In the genomic region with DNA sequence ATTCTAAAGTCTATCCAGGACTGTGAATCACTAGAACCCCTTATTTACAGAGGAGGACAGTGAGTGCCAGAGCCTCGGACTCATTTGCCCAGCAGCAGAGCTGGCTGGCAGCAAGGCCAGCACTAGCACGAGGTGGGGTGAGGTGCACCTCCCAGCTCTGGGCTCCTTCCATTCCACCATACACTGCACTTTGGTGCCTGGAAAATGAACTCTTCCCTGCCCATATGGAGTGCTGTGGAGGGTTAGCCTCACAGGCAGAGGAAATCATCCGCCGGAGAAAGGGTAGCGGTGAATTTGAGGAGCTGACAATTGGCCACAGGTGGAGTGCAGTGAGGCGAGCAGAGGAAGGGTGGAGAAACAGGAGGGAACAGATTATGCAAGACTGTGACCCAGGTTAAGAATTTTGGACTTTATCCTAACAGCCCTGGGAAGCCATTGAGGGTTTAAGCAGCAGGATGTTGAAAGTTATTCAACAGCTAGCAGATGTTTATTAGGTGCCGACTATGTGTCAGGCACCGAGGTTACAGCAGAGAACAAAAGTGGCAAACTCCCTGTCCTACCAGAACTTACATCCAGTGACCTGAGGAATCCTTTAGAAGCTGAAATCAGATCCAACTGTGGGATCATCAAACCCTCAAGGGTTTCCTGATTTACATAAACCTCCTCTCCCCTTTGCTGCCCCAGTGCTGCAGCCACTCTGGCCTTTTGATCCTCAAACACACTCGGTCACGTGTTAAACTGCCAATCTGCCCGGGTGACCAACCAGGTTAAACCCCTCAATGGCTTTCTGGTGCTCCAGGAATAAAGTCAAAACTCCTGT, we compare ENCODE assay signal across 8 cellular contexts. TPM values are rescaled to one million over a fixed set of nuclear protein-coding genes. Genes with fewer than 3 reads are reported as not detected.
A peak's percentile ranks its signal among the peaks of the same experiment; 100 is the strongest.
DNase-seq lines count a peak whose midpoint lies in the region; ATAC-seq and TF ChIP-seq lines count a peak whose summit lies in the region.

No MANE protein-coding gene starts in this region.

- ATAC-seq in left lobe of liver, result peak; percentile 75

- H3K27ac ChIP-seq in colonic mucosa (peak overlapping the region; percentile 35), subcutaneous abdominal adipose tissue (ENCODE audit: low read depth, low read length) (peak overlapping the region; percentile 10)

- H3K4me3 ChIP-seq in colonic mucosa (no peak overlapping the region), subcutaneous abdominal adipose tissue (ENCODE audit: low read depth in 1 of 5, low read length in 5 of 5) (no peak overlapping the region), BE2C (ENCODE audit: low read depth, low read length) (no peak overlapping the region)

- DNase-seq in LHCN-M2 (ENCODE audit: low read depth), result peak; percentile 41
- peak; percentile 60 for DNase-seq in colonic mucosa
- DNase-seq in left lobe of liver (ENCODE audit: low spot score), result peak; percentile 88
- no peak for DNase-seq in NCI-H1417 (lab: John Stamatoyannopoulos, UW)
- DNase-seq in NCI-H2107 treated with DMSO at 0.1 percent for 48 hours (lab: John Stamatoyannopoulos, UW; ENCODE audit: unreplicated experiment), result no peak
- no peak for DNase-seq in NCI-H146 treated with DMSO at 0.1 percent for 48 hours (lab: John Stamatoyannopoulos, UW; ENCODE audit: unreplicated experiment)
- DNase-seq in BE2C, result no peak

- H3K9me3 ChIP-seq in colonic mucosa (no peaks in the 10 kb centered on the region), subcutaneous abdominal adipose tissue (ENCODE audit: control insufficient read depth in 5 of 5, low read length in 5 of 5) (no peaks in the 10 kb centered on the region), BE2C (no peaks in the 10 kb centered on the region)

- H3K27me3 ChIP-seq in colonic mucosa, result no peaks in the 10 kb centered on the region
- no peaks in the 10 kb centered on the region for H3K27me3 ChIP-seq in subcutaneous abdominal adipose tissue (ENCODE audit: control insufficient read depth in 5 of 5, insufficient read depth in 4 of 5, low read length in 5 of 5)
- no peaks in the 10 kb centered on the region for H3K27me3 ChIP-seq in BE2C

- intact Hi-C loops in colonic mucosa (cut with DNase I), result no loop called here

- TF ChIP-seq CTCF in colonic mucosa (IDR thresholded peaks at IDR 0.05), result no peak
- no peak for TF ChIP-seq CTCF in BE2C (IDR thresholded peaks at IDR 0.05; ENCODE audit: low read depth, low read length)

- peaks cover 28% of the 10 kb centered on the region for H3K4me1 ChIP-seq in colonic mucosa
- peaks cover 13 to 41% (median 37%) of the 10 kb centered on the region in 5 donors for H3K4me1 ChIP-seq in subcutaneous abdominal adipose tissue (ENCODE audit: control insufficient read depth in 5 of 5, insufficient read depth in 5 of 5, low read length in 5 of 5)
- H3K4me1 ChIP-seq in BE2C, result no peaks in the 10 kb centered on the region; the same call in 1 of the 2 replicates

- peak overlapping the region in 1 of 2 donors; percentile 70 for H3K9ac ChIP-seq in colonic mucosa (ENCODE audit: low read depth in 2 of 2, low read length in 2 of 2)
- H3K9ac ChIP-seq in subcutaneous abdominal adipose tissue (ENCODE audit: low read length in 5 of 5), result peak overlapping the region in 1 of 5 donors; percentile 0

- no peaks in the 10 kb centered on the region for H3K36me3 ChIP-seq in colonic mucosa
- H3K36me3 ChIP-seq in subcutaneous abdominal adipose tissue (ENCODE audit: control insufficient read depth in 5 of 5, insufficient read depth in 5 of 5, low read length in 5 of 5), result peaks cover 0 to 3% (median 0%) of the 10 kb centered on the region in 5 donors
- no peaks in the 10 kb centered on the region; the same call in 1 of the 2 replicates for H3K36me3 ChIP-seq in BE2C

RNA-seq across cellular contexts. Expression of gene TRIM26, which starts 6.2 kb away (rescaled TPM):
- total RNA-seq in LHCN-M2 (2014; rRNA removed) (35.1 and 36.7 TPM in 2 replicates), colonic mucosa (10 to 100 TPM; 48.2 to 53.5 TPM), left lobe of liver (47.2 TPM)
- polyA plus RNA-seq in LHCN-M2 (2012), result 28.6 TPM
- 26.3 TPM for polyA plus RNA-seq in BE2C (2012; ENCODE audit: insufficient read depth, insufficient read length, low read depth)

RNA-seq across cellular contexts. Expression of gene TRIM15, which starts 43.7 kb away (rescaled TPM):
- total RNA-seq in LHCN-M2 (2014; rRNA removed) (not detected in 2 replicates), colonic mucosa (10 to 100 TPM; 26.8 to 47.3 TPM), left lobe of liver (3.0 TPM)
- not detected for polyA plus RNA-seq in LHCN-M2 (2012)
- polyA plus RNA-seq in BE2C (2012; ENCODE audit: insufficient read depth, insufficient read length, low read depth), result not detected

RNA-seq across cellular contexts. Expression of gene TRIM10, which starts 46.0 kb away (rescaled TPM):
- total RNA-seq in LHCN-M2 (2014; rRNA removed) (not detected in 2 replicates), colonic mucosa (1 to 10 TPM; 3.8 to 3.9 TPM), left lobe of liver (1.9 TPM)
- not detected for polyA plus RNA-seq in LHCN-M2 (2012)
- polyA plus RNA-seq in BE2C (2012; ENCODE audit: insufficient read depth, insufficient read length, low read depth), result not detected

Comparison
In these comparisons a context has a peak if more than half of its experiments do, and no peak if none do; other contexts are left out.
1. DNase-seq: peak in LHCN-M2 (single experiment), colonic mucosa (single experiment) and left lobe of liver (single experiment); none in NCI-H1417 (0 of 3), NCI-H2107 treated with DMSO at 0.1 percent for 48 hours (single experiment), NCI-H146 treated with DMSO at 0.1 percent for 48 hours (single experiment) and BE2C (single experiment).